8 cellular contexts compared by ENCODE assay signal in the genomic region with DNA sequence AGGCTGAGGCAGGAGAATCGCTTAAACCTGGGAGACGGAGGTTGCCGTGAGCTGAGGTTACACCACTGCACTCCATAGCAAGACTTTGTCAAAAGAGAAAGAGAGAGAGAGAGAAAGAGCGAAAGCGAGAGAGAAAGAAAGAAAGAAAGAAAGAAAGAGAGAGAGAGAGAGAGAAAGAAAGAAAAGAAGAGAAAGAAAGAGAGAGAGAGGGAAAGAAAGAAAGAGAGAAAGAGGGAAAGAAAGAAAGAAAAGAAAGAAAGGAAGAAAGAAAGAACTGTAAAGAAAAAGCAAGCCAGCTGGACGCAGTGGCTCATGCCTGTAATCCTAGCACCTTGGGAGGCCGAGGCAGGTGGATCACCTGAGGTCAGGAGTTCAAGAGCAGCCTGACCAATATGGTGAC. TPM values are rescaled to one million over a fixed set of nuclear protein-coding genes. Genes with fewer than 3 reads are reported as not detected.
A peak's percentile ranks its signal among the peaks of the same experiment; 100 is the strongest.
DNase-seq lines count a peak whose midpoint lies in the region; ATAC-seq and TF ChIP-seq lines count a peak whose summit lies in the region.
"Not testable (repeated sequence)": the region's sequence is repeated elsewhere in the genome, so short reads cannot be mapped to it uniquely, and the experiment has no call there.
"Had no signal": no experiment of that assay in that cellular context is flagged by ENCODE, and none has a peak within 500 bp of the region (broad histone marks: within the 10 kb centered on the region; RNA-seq: fewer than 3 reads in every experiment).

No MANE protein-coding gene starts in this region.

- not testable (repeated sequence) for H2BK5ac ChIP-seq in H9 (ENCODE audit: insufficient read length, low read length)

- intact Hi-C loops in heart right ventricle (cut with DNase I): not testable (repeated sequence)

- not testable (repeated sequence) for H4K5ac ChIP-seq in H9 (ENCODE audit: insufficient read length, low read depth, low read length)

- H2BK12ac ChIP-seq in H9 (ENCODE audit: insufficient read length, low read depth, low read length): not testable (repeated sequence)

- H3K23ac ChIP-seq in H9 (ENCODE audit: insufficient read length, low read depth, low read length): not testable (repeated sequence)

- ATAC-seq in activated T-cell treated with anti-CD3 and anti-CD28 coated beads, Interleukin-2, amount 50 U/mL, for 72 hours (replicated peaks in 1 of 2); central memory CD8-positive, alpha-beta T cell (replicated peaks; ENCODE audit: extremely low read depth, poor library complexity, severe bottlenecking); heart right ventricle; upper lobe of left lung (ENCODE audit: low FRiP score in 2 of 2): not testable (repeated sequence)

- H4K20me1 ChIP-seq in H9 (ENCODE audit: control insufficient read depth, insufficient read depth, insufficient read length): not testable (repeated sequence)

- H3K9ac ChIP-seq in H9 (ENCODE audit: extremely low read depth, insufficient read length, low read length): not testable (repeated sequence)
- H3K9ac ChIP-seq in skeletal muscle satellite cell (ENCODE audit: low read depth, low read length): peak overlapping the region; percentile 82

- H3K4me1 ChIP-seq in H9 (ENCODE audit: insufficient read depth, low read length): not testable (repeated sequence)
- H3K4me1 ChIP-seq in heart right ventricle (peaks cover 3 to 47% (median 37%) of the 10 kb centered on the region in 9 donors), skeletal muscle satellite cell (ENCODE audit: control insufficient read depth, insufficient read depth, low read length) (peaks cover 68% of the 10 kb centered on the region), upper lobe of left lung (peaks cover 14 to 45% (median 34%) of the 10 kb centered on the region in 4 donors)

- no CpG with 5 or more reads among the region's 7 CpGs for WGBS in H9 (ENCODE audit: extremely low coverage, insufficient read length, low lambda C conversion rate)
- 99% methylated on average over 7 of the region's 7 CpGs for WGBS in heart right ventricle, 2 donors
- WGBS in upper lobe of left lung, 2 donors: 96 to 98% methylated on average over 7 of the region's 7 CpGs

- not testable (repeated sequence) for H3K18ac ChIP-seq in H9 (ENCODE audit: insufficient read length, low read depth, low read length)

- not testable (repeated sequence) for H3K27ac ChIP-seq in H9 (ENCODE audit: insufficient read length, low read depth, low read length)
- H3K27ac ChIP-seq in heart right ventricle (peak overlapping the region in 7 of 10 donors; percentile 62 to 84 (median 78)), upper lobe of left lung (peak overlapping the region; percentile 77 to 86 (median 84))

- H3K27me3 ChIP-seq in H9 (ENCODE audit: insufficient read depth, low read length); heart right ventricle; skeletal muscle satellite cell (ENCODE audit: control insufficient read depth, insufficient read depth, low read length); upper lobe of left lung: not testable (repeated sequence)

- not testable (repeated sequence) for H3K56ac ChIP-seq in H9 (ENCODE audit: insufficient read length, low read depth, low read length)

- H4K8ac ChIP-seq in H9 (replicated peaks; ENCODE audit: insufficient read length, low read depth, low read length): not testable (repeated sequence)

- H3K9me3 Mint-ChIP-seq in H9; activated T-cell treated with anti-CD3 and anti-CD28 coated beads, Interleukin-2, amount 50 U/mL, for 72 hours; central memory CD8-positive, alpha-beta T cell; nephron: not testable (repeated sequence)

- peaks cover 7 to 13% of the 10 kb centered on the region in 2 experiments; a peak in 3 of 4 replicates for H3K4me1 Mint-ChIP-seq in H9
- H3K4me1 Mint-ChIP-seq in activated T-cell treated with anti-CD3 and anti-CD28 coated beads, Interleukin-2, amount 50 U/mL, for 72 hours (ENCODE audit: low read depth); central memory CD8-positive, alpha-beta T cell: not testable (repeated sequence)
- peaks cover 18% of the 10 kb centered on the region for H3K4me1 Mint-ChIP-seq in nephron

- H3K27ac Mint-ChIP-seq in H9 (peak overlapping the region in 2 of 3 experiments; percentile 29 to 44; a peak in 1 of 7 replicates), nephron (peak overlapping the region in 2 of 3 experiments; percentile 28 to 89)
- H3K27ac Mint-ChIP-seq in activated T-cell treated with anti-CD3 and anti-CD28 coated beads, Interleukin-2, amount 50 U/mL, for 72 hours: peak overlapping the region; percentile 6
- H3K27ac Mint-ChIP-seq in central memory CD8-positive, alpha-beta T cell (ENCODE audit: low read depth): peak overlapping the region; percentile 17

- DNase-seq in H9; activated T-cell treated with anti-CD3 and anti-CD28 coated beads, Interleukin-2, amount 50 U/mL, for 72 hours; central memory CD8-positive, alpha-beta T cell (ENCODE audit: low spot score in 2 of 2); heart right ventricle; upper lobe of left lung: not testable (repeated sequence)

- not testable (repeated sequence) for H3K14ac ChIP-seq in H9 (ENCODE audit: insufficient read depth, low read length)

- not testable (repeated sequence) for H3K36me3 ChIP-seq in heart right ventricle; skeletal muscle satellite cell (ENCODE audit: insufficient read depth, low read length); upper lobe of left lung

- not testable (repeated sequence) for H3K79me1 ChIP-seq in H9 (ENCODE audit: insufficient read depth, low read depth, low read length, poor library complexity, severe bottlenecking)

- not testable (repeated sequence) for H3K4me3 Mint-ChIP-seq in H9; activated T-cell treated with anti-CD3 and anti-CD28 coated beads, Interleukin-2, amount 50 U/mL, for 72 hours; central memory CD8-positive, alpha-beta T cell; nephron

- H2BK15ac ChIP-seq in H9 (ENCODE audit: low read depth, low read length): not testable (repeated sequence)

- not testable (repeated sequence) for H3K27me3 Mint-ChIP-seq in H9 (ENCODE audit: low read depth); activated T-cell treated with anti-CD3 and anti-CD28 coated beads, Interleukin-2, amount 50 U/mL, for 72 hours (ENCODE audit: low read depth); nephron (ENCODE audit: low read depth)
- H3K27me3 Mint-ChIP-seq in central memory CD8-positive, alpha-beta T cell: peaks cover 17% of the 10 kb centered on the region

- H3K4me3 ChIP-seq in heart right ventricle; skeletal muscle satellite cell (ENCODE audit: low read length); upper lobe of left lung: not testable (repeated sequence)

- not testable (repeated sequence) for H2BK20ac ChIP-seq in H9 (ENCODE audit: low read depth, low read length, poor library complexity, severe bottlenecking)

- not testable (repeated sequence) for H3K4ac ChIP-seq in H9 (ENCODE audit: low read depth, low read length)

- TF ChIP-seq EP300 in upper lobe of left lung (IDR thresholded peaks at IDR 0.05): not testable (repeated sequence)

- TF ChIP-seq CTCF in H9 (conservative IDR thresholded peaks at IDR 0.05); heart right ventricle (IDR thresholded peaks at IDR 0.05); nephron (IDR thresholded peaks at IDR 0.05; ENCODE audit: unreplicated experiment in 3 of 3); upper lobe of left lung (IDR thresholded peaks at IDR 0.05): not testable (repeated sequence)

- not testable (repeated sequence) for H3T11ph ChIP-seq in H9 (ENCODE audit: low read length)

- not testable (repeated sequence) for H2AK5ac ChIP-seq in H9 (ENCODE audit: insufficient read length, low read length)

- H3K9me3 ChIP-seq in H9 (ENCODE audit: control insufficient read depth, low read depth, low read length); heart right ventricle; skeletal muscle satellite cell (replicated peaks; ENCODE audit: low read length); upper lobe of left lung: not testable (repeated sequence)

- not testable (repeated sequence) for TF ChIP-seq POLR2A in upper lobe of left lung (IDR thresholded peaks at IDR 0.05)

- not testable (repeated sequence) for H4K91ac ChIP-seq in H9 (ENCODE audit: insufficient read length, low read depth, low read length)

- not testable (repeated sequence) for H3K4me2 ChIP-seq in H9 (ENCODE audit: insufficient read depth, insufficient read length, low read length); skeletal muscle satellite cell (ENCODE audit: low read length)

- not testable (repeated sequence) for H3K36me3 Mint-ChIP-seq in H9 (ENCODE audit: insufficient read depth in 1 of 3, low read depth in 3 of 3); activated T-cell treated with anti-CD3 and anti-CD28 coated beads, Interleukin-2, amount 50 U/mL, for 72 hours (ENCODE audit: insufficient read depth in 2 of 2); central memory CD8-positive, alpha-beta T cell (ENCODE audit: insufficient read depth); nephron (ENCODE audit: low read depth)

- not testable (repeated sequence) for H3K23me2 ChIP-seq in H9 (ENCODE audit: insufficient read length, low read depth, low read length, poor library complexity, severe bottlenecking)

- not testable (repeated sequence) for H2BK120ac ChIP-seq in H9 (ENCODE audit: low read depth, low read length, poor library complexity, severe bottlenecking)

- H2AFZ ChIP-seq in H9 (ENCODE audit: low read length): not testable (repeated sequence)

- not testable (repeated sequence) for H3K79me2 ChIP-seq in H9 (ENCODE audit: insufficient read depth, low read length)

RNA-seq across cellular contexts. Expression of a gene that starts 13.8 kb away (rescaled TPM):
- total RNA-seq in H9 (2021) (11.5 and 13.0 TPM in 2 replicates), heart right ventricle (10 to 100 TPM in 3 of 10 donors, 1 to 10 TPM in 7; 1.2 to 67.8 (median 4.6) TPM), upper lobe of left lung (100 to 1,000 TPM in 1 of 6 donors, 10 to 100 TPM in 4, 1 to 10 TPM in 1; 8.4 to 125 (median 24.0) TPM)
- under 1 TPM in 1 of 2 donors, not detected in 1; 0.14 TPM for total RNA-seq in activated T-cell treated with anti-CD3 and anti-CD28 coated beads, Interleukin-2, amount 50 U/mL, for 72 hours
- polyA plus RNA-seq in heart right ventricle: 100 to 1,000 TPM in 1 of 2 donors, 1 to 10 TPM in 1; 2.1 to 269 TPM
- total RNA-seq in skeletal muscle satellite cell (2012; rRNA removed): 1,333 and 2,370 TPM in 2 replicates

RNA-seq across cellular contexts. Expression of a gene that starts 27.9 kb away (rescaled TPM):
- total RNA-seq in H9 (2021) (21.8 and 22.4 TPM in 2 replicates), heart right ventricle (10 to 100 TPM; 12.8 to 28.4 (median 16.7) TPM), upper lobe of left lung (10 to 100 TPM; 25.4 to 66.1 (median 51.3) TPM)
- total RNA-seq in activated T-cell treated with anti-CD3 and anti-CD28 coated beads, Interleukin-2, amount 50 U/mL, for 72 hours: 10 to 100 TPM; 44.5 to 50.2 TPM
- polyA plus RNA-seq in heart right ventricle: 10 to 100 TPM in 1 of 2 donors, 1 to 10 TPM in 1; 5.8 to 12.9 TPM
- 8.3 and 8.4 TPM in 2 replicates for total RNA-seq in skeletal muscle satellite cell (2012; rRNA removed)

RNA-seq across cellular contexts. Expression of a gene that starts 41.1 kb away (rescaled TPM):
- total RNA-seq in H9 (2021): 65.2 and 73.0 TPM in 2 replicates
- 10 to 100 TPM; 23.4 to 28.4 TPM for total RNA-seq in activated T-cell treated with anti-CD3 and anti-CD28 coated beads, Interleukin-2, amount 50 U/mL, for 72 hours
- 10 to 100 TPM in 7 of 10 donors, 1 to 10 TPM in 3; 7.8 to 15.2 (median 11.2) TPM for total RNA-seq in heart right ventricle
- polyA plus RNA-seq in heart right ventricle: 10 to 100 TPM; 16.1 to 33.1 TPM
- 160 and 168 TPM in 2 replicates for total RNA-seq in skeletal muscle satellite cell (2012; rRNA removed)
- 10 to 100 TPM; 17.1 to 41.9 (median 33.8) TPM for total RNA-seq in upper lobe of left lung

RNA-seq across cellular contexts. Expression of a gene that starts 52.2 kb away (rescaled TPM):
- total RNA-seq in H9 (2021): 37.1 and 39.1 TPM in 2 replicates
- total RNA-seq in activated T-cell treated with anti-CD3 and anti-CD28 coated beads, Interleukin-2, amount 50 U/mL, for 72 hours: under 1 TPM in 1 of 2 donors, not detected in 1; 0.19 TPM
- not detected for total RNA-seq in heart right ventricle
- under 1 TPM in 1 of 2 donors, not detected in 1; 0.17 TPM for polyA plus RNA-seq in heart right ventricle
- total RNA-seq in skeletal muscle satellite cell (2012; rRNA removed): 0.22 and 2.8 TPM in 2 replicates
- under 1 TPM in 2 of 6 donors, not detected in 4; 0.24 to 0.33 TPM for total RNA-seq in upper lobe of left lung
- total RNA-seq: CD4-positive, alpha-beta T cell had no signal

Comparison
In these comparisons a context has a peak if more than half of its experiments do, and no peak if none do; other contexts are left out.
1. H3K27ac Mint-ChIP-seq: peak in every context shown above with its lines; median percentile 58 in nephron; 36 in H9; 17 in central memory CD8-positive, alpha-beta T cell; 6 in activated T-cell treated with anti-CD3 and anti-CD28 coated beads, Interleukin-2, amount 50 U/mL, for 72 hours.